In genomic region chr3:101840066-101840465, GRCh38 we compare ENCODE assay signal across 1 cellular context.
A peak's percentile ranks its signal among the peaks of the same experiment; 100 is the strongest.
TF ChIP-seq lines count a peak whose summit lies in the region.

No MANE protein-coding gene starts in this region.

TF ChIP-seq in GM12878, 131 proteins besides CTCF, POLR2A, EP300 and RAD21:
- TF ChIP-seq ZNF24 (IDR thresholded peaks at IDR 0.05) (peak; percentile 67; the same call in 1 of the 2 replicates), POLR2AphosphoS2 (IDR thresholded peaks at IDR 0.05; ENCODE audit: low read depth, low read length) (no peak), IKZF2 (IDR thresholded peaks at IDR 0.05) (peak in 1 of 2 experiments; percentile 10; a peak in 1 of 4 replicates)
- TF ChIP-seq, protein P1, sequence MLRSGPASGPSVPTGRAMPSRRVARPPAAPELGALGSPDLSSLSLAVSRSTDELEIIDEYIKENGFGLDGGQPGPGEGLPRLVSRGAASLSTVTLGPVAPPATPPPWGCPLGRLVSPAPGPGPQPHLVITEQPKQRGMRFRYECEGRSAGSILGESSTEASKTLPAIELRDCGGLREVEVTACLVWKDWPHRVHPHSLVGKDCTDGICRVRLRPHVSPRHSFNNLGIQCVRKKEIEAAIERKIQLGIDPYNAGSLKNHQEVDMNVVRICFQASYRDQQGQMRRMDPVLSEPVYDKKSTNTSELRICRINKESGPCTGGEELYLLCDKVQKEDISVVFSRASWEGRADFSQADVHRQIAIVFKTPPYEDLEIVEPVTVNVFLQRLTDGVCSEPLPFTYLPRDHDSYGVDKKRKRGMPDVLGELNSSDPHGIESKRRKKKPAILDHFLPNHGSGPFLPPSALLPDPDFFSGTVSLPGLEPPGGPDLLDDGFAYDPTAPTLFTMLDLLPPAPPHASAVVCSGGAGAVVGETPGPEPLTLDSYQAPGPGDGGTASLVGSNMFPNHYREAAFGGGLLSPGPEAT (IDR thresholded peaks at IDR 0.05; ENCODE audit: low read depth): no peak
TF ChIP-seq in GM12878: peak in this region for 2.
